ENCODE assay signal across 6 cellular contexts in genomic region chr21:43104642-43105041, GRCh38. TPM values are rescaled to one million over a fixed set of nuclear protein-coding genes. Genes with fewer than 3 reads are reported as not detected.
A peak's percentile ranks its signal among the peaks of the same experiment; 100 is the strongest.
DNase-seq lines count a peak whose midpoint lies in the region; ATAC-seq and TF ChIP-seq lines count a peak whose summit lies in the region.
"Not testable (repeated sequence)": the region's sequence is repeated elsewhere in the genome, so short reads cannot be mapped to it uniquely, and the experiment has no call there.
"Had no signal": no experiment of that assay in that cellular context is flagged by ENCODE, and none has a peak within 500 bp of the region (broad histone marks: within the 10 kb centered on the region; RNA-seq: fewer than 3 reads in every experiment).

No MANE protein-coding gene starts in this region.

- TF ChIP-seq POLR2A in HCT116 (IDR thresholded peaks at IDR 0.05; ENCODE audit: borderline replicate concordance, extremely low read depth, insufficient read depth, insufficient read length); NB4 (IDR thresholded peaks at IDR 0.05; ENCODE audit: extremely low read depth, insufficient read length); gastrocnemius medialis (IDR thresholded peaks at IDR 0.05): not testable (repeated sequence)

- not testable (repeated sequence) for H4K20me1 ChIP-seq in HCT116 (ENCODE audit: insufficient read depth)

- H3K4me3 Mint-ChIP-seq in activated CD4-positive, alpha-beta memory T cell treated with anti-CD3 and anti-CD28 coated beads for 36 hours = not testable (repeated sequence)

- RAD21 ChIA-PET in HCT116 (lab: Charles Lee; ENCODE audit: low non-redundant PET in 1 of 2, low total read pairs in 2 of 2, uncharacterized antibody in 2 of 2, unreplicated experiment in 2 of 2) = not testable (repeated sequence)

- H3K9me3 Mint-ChIP-seq in activated CD4-positive, alpha-beta memory T cell treated with anti-CD3 and anti-CD28 coated beads for 36 hours = not testable (repeated sequence)

- intact Hi-C loops in HCT116 (cut with micrococcal nuclease); activated CD4-positive, alpha-beta memory T cell treated with anti-CD3 and anti-CD28 coated beads for 36 hours (cut with micrococcal nuclease); gastrocnemius medialis (cut with DNase I; ENCODE audit: low total_unique reads): not testable (repeated sequence)

- POLR2A ChIA-PET in HCT116 (lab: Charles Lee); activated CD4-positive, alpha-beta memory T cell treated with anti-CD3 and anti-CD28 coated beads for 36 hours (lab: Charles Lee): not testable (repeated sequence)

- H3K27ac ChIP-seq in HCT116 (ENCODE audit: low read depth, low read length) = not testable (repeated sequence)
- H3K27ac ChIP-seq in neutrophil (peak overlapping the region; percentile 61), gastrocnemius medialis (peak overlapping the region in 3 of 4 donors; percentile 31 to 52 (median 48))

- H3K4me3 ChIP-seq in HCT116 (replicated peaks in 1 of 2; ENCODE audit: low read depth in 1 of 2, low read length in 2 of 2); neutrophil (ENCODE audit: low read depth in 1 of 2, low read length in 1 of 2); gastrocnemius medialis: not testable (repeated sequence)
- peak overlapping the region; percentile 32 for H3K4me3 ChIP-seq in NB4 (ENCODE audit: low read depth, low read length)

- CTCF ChIA-PET in HCT116 (lab: Charles Lee); activated CD4-positive, alpha-beta memory T cell treated with anti-CD3 and anti-CD28 coated beads for 36 hours (lab: Charles Lee): not testable (repeated sequence)

- not testable (repeated sequence) for H2AFZ ChIP-seq in HCT116 (ENCODE audit: low read depth, low read length, poor library complexity, severe bottlenecking)

- H3K27me3 Mint-ChIP-seq in activated CD4-positive, alpha-beta memory T cell treated with anti-CD3 and anti-CD28 coated beads for 36 hours = not testable (repeated sequence)

- not testable (repeated sequence) for H3K36me3 ChIP-seq in HCT116 (ENCODE audit: control insufficient read depth in 1 of 2, insufficient read depth in 2 of 2, low read length in 2 of 2); neutrophil; gastrocnemius medialis

- H3K9me2 ChIP-seq in HCT116 (ENCODE audit: insufficient read depth) = not testable (repeated sequence)

- BruUV-seq in HCT116 (replicated peaks; lab: Mats Ljungman, UMichigan) = TSS peak; percentile 80

- DNase-seq in HCT116 (ENCODE audit: low read depth, low spot score); NB4 (ENCODE audit: low read depth): not testable (repeated sequence)
- peak; percentile 3 for DNase-seq in activated CD4-positive, alpha-beta memory T cell treated with anti-CD3 and anti-CD28 coated beads for 36 hours
- DNase-seq in gastrocnemius medialis = peak in 1 of 2 donors; percentile 19

- not testable (repeated sequence) for H3K4me1 ChIP-seq in HCT116 (ENCODE audit: control insufficient read depth in 1 of 2, insufficient read depth in 2 of 2, low read length in 2 of 2); neutrophil (ENCODE audit: control insufficient read depth in 1 of 2, insufficient read depth in 1 of 2, low read depth in 1 of 2, low read length in 1 of 2); gastrocnemius medialis

- H3K9ac ChIP-seq in HCT116 (ENCODE audit: low read length) = not testable (repeated sequence)

- TF ChIP-seq RAD21 in HCT116 (IDR thresholded peaks at IDR 0.05; ENCODE audit: low read depth) = not testable (repeated sequence)

- H3K27me3 ChIP-seq in HCT116 (ENCODE audit: insufficient read depth, low read length); neutrophil; gastrocnemius medialis: not testable (repeated sequence)

- TF ChIP-seq CTCF in HCT116 (IDR thresholded peaks at IDR 0.05 in 2 of 3, conservative IDR thresholded peaks at IDR 0.05 in 1 of 3; ENCODE audit: borderline replicate concordance in 1 of 3, insufficient read depth in 1 of 3, low read depth in 2 of 3, low read length in 2 of 3); NB4 (IDR thresholded peaks at IDR 0.05; ENCODE audit: low read depth, low read length); neutrophil (IDR thresholded peaks at IDR 0.05); gastrocnemius medialis (IDR thresholded peaks at IDR 0.05 in 4 of 5, conservative IDR thresholded peaks at IDR 0.05 in 1 of 5): not testable (repeated sequence)

- not testable (repeated sequence) for H3K27ac Mint-ChIP-seq in activated CD4-positive, alpha-beta memory T cell treated with anti-CD3 and anti-CD28 coated beads for 36 hours

- H3K4me1 Mint-ChIP-seq in activated CD4-positive, alpha-beta memory T cell treated with anti-CD3 and anti-CD28 coated beads for 36 hours (ENCODE audit: low read depth) = not testable (repeated sequence)

- not testable (repeated sequence) for H3K9me3 ChIP-seq in HCT116 (ENCODE audit: control insufficient read depth in 1 of 2, insufficient read depth in 1 of 2, low read depth in 1 of 2, low read length in 2 of 2); neutrophil; gastrocnemius medialis

- not testable (repeated sequence) for H3K36me3 Mint-ChIP-seq in activated CD4-positive, alpha-beta memory T cell treated with anti-CD3 and anti-CD28 coated beads for 36 hours

- not testable (repeated sequence) for ATAC-seq in HCT116
- peak; percentile 62 to 68 for ATAC-seq in gastrocnemius medialis

- H3K4me2 ChIP-seq in HCT116 (ENCODE audit: low read length) = not testable (repeated sequence)

- in situ Hi-C loops in gastrocnemius medialis (cut with MboI; ENCODE audit: low sequenced_read_pairs in 4 of 4) = not testable (repeated sequence)

- not testable (repeated sequence) for H3K79me2 ChIP-seq in HCT116 (ENCODE audit: insufficient read depth, low read length)

RNA-seq across cellular contexts. Expression of gene U2AF1, which starts 2.7 kb away (rescaled TPM):
- total RNA-seq in HCT116 (2021; ENCODE audit: unreplicated experiment) (26.1 TPM), gastrocnemius medialis (10 to 100 TPM in 3 of 4 donors, 1 to 10 TPM in 1; 7.7 to 30.0 (median 18.0) TPM)
- polyA plus RNA-seq in HCT116 (2012) = 159 and 201 TPM in 2 replicates
- 10 to 100 TPM; 38.5 to 50.5 TPM for total RNA-seq in activated CD4-positive, alpha-beta memory T cell treated with anti-CD3 and anti-CD28 coated beads for 36 hours

RNA-seq across cellular contexts. Expression of gene CBS, which starts 29.0 kb away (rescaled TPM):
- total RNA-seq in HCT116 (2021; ENCODE audit: unreplicated experiment) = 1.4 TPM
- polyA plus RNA-seq in HCT116 (2012) = 0.10 and 0.27 TPM in 2 replicates
- 10 to 100 TPM; 54.7 to 63.6 TPM for total RNA-seq in activated CD4-positive, alpha-beta memory T cell treated with anti-CD3 and anti-CD28 coated beads for 36 hours
- total RNA-seq in gastrocnemius medialis = 1 to 10 TPM; 1.0 to 3.4 (median 1.4) TPM
- total RNA-seq: CD8-positive, alpha-beta T cell had no signal

Comparison
In these comparisons a context has a peak if more than half of its experiments do, and no peak if none do; other contexts are left out.
1. RNA of gene CBS, which starts 29.0 kb away (total RNA-seq): 54.7 to 63.6 TPM in activated CD4-positive, alpha-beta memory T cell treated with anti-CD3 and anti-CD28 coated beads for 36 hours; 1.0 to 3.4 TPM in gastrocnemius medialis and 1.4 TPM in HCT116 (single experiment); every median in the first group is over 10 times any median in the second.